Comparison of ENCODE assay signal across 29 cellular contexts in the genomic region with DNA sequence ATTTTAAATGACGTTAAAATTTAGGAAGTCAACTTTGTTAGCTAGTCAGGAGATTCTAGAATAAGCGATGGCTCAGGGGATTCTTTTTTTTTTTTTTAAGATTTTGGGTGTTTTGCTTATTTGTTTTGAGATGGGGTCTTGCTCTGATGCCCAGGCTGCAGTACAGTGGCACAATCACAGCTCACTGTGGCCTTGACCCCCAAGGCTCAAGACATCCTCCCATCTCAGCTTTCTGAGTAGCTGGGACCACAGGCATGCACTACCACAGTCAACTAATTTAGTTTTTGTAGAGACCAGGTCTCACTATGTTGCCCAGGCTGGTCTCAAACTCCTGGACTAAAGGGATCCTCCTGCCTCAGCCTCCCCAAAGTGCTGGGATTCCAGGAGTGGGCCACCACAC.
"Had no signal": no experiment of that assay in that cellular context is flagged by ENCODE, and none has a peak within 500 bp of the region (broad histone marks: within the 10 kb centered on the region; RNA-seq: fewer than 3 reads in every experiment).

No MANE protein-coding gene starts in this region.

- H3K4me1 ChIP-seq: neural progenitor cell, parathyroid adenoma, testis had no signal

- DNase-seq: islet precursor cell; left ventricle myocardium inferior; mesendoderm; naive B cell; natural killer cell; nephron progenitor cell; occipital lobe; stimulated activated CD4-positive, alpha-beta T cell treated with anti-CD3 and anti-CD28 coated beads, Interleukin-12 subunit alpha, Interleukin-12 subunit beta, amount 100 ng/mL, for 4 hours; stimulated activated CD4-positive, alpha-beta T cell treated with anti-CD3 and anti-CD28 coated beads, Interleukin-15, amount 100 ng/mL, for 24 hours; stimulated activated CD4-positive, alpha-beta T cell treated with anti-CD3 and anti-CD28 coated beads, Interleukin-2, amount 100 ng/mL, for 24 hours; stimulated activated CD4-positive, alpha-beta T cell treated with anti-CD3 and anti-CD28 coated beads, Interleukin-4, amount 100 ng/mL, for 1 hour; stimulated activated naive B cell treated with anti-CD40 and anti-IgM and Interleukin-4, amounts not matched to agents 10 μg/mL and 1 μg/mL and 100 μg/mL, for 72 hours; stimulated activated naive CD8-positive, alpha-beta T cell treated with anti-CD3 and anti-CD28 coated beads, Interleukin-15, Interleukin-2, amounts not matched to agents 100 U/mL and 50 U/mL, for 24 hours; stomach; testis; thyroid gland; transverse colon; upper lobe of right lung had no signal

- H3K4me2 ChIP-seq: hepatocyte, neural progenitor cell had no signal

- H3K4me1 Mint-ChIP-seq: neural progenitor cell had no signal

- H3K36me3 Mint-ChIP-seq: naive B cell, natural killer cell had no signal

- H3K27me3 ChIP-seq: hepatocyte, neural progenitor cell, neutrophil, right atrium auricular region, stomach, testis, thyroid gland, transverse colon, upper lobe of right lung had no signal

- FAIRE-seq: urothelium cell line had no signal

- H3K27ac ChIP-seq: hepatocyte, left ventricle myocardium inferior, neural progenitor cell, neutrophil, parathyroid adenoma, right atrium auricular region, skin epidermis, stomach, testis, thyroid gland, transverse colon, upper lobe of right lung had no signal

- H3K27ac Mint-ChIP-seq: mesothelial cell of epicardium; naive B cell; natural killer cell; nephron progenitor cell; neural progenitor cell; progenitor cell of endocrine pancreas; stimulated activated naive B cell treated with anti-CD40 and anti-IgM and Interleukin-4, amounts not matched to agents 10 μg/mL and 1 μg/mL and 100 μg/mL, for 72 hours had no signal

- H2AFZ ChIP-seq: hepatocyte, neural progenitor cell, parathyroid adenoma had no signal

- H3K4me3 Mint-ChIP-seq: mesothelial cell of epicardium; naive B cell; natural killer cell; nephron progenitor cell; neural progenitor cell; stimulated activated naive B cell treated with anti-CD40 and anti-IgM and Interleukin-4, amounts not matched to agents 10 μg/mL and 1 μg/mL and 100 μg/mL, for 72 hours had no signal

- H3K36me3 ChIP-seq: neural progenitor cell, neutrophil, right atrium auricular region had no signal

- H3K9ac ChIP-seq: neural progenitor cell, parathyroid adenoma had no signal

- H3K4me3 ChIP-seq: hepatocyte, left ventricle myocardium inferior, lung, neural progenitor cell, right atrium auricular region, skin epidermis, stomach, testis, thyroid gland, transverse colon, upper lobe of right lung had no signal

- ATAC-seq: natural killer cell; sciatic nerve; stimulated activated naive B cell treated with anti-CD40 and anti-IgM and Interleukin-4, amounts not matched to agents 10 μg/mL and 1 μg/mL and 100 μg/mL, for 72 hours; stimulated activated naive CD8-positive, alpha-beta T cell treated with anti-CD3 and anti-CD28 coated beads, Interleukin-15, Interleukin-2, amounts not matched to agents 100 U/mL and 50 U/mL, for 24 hours; upper lobe of right lung had no signal

- H3K9me3 Mint-ChIP-seq: mesothelial cell of epicardium; naive B cell; natural killer cell; stimulated activated naive B cell treated with anti-CD40 and anti-IgM and Interleukin-4, amounts not matched to agents 10 μg/mL and 1 μg/mL and 100 μg/mL, for 72 hours had no signal

- H3K9me3 ChIP-seq: left ventricle myocardium inferior, neutrophil, right atrium auricular region, stomach, testis, thyroid gland, transverse colon, upper lobe of right lung had no signal

- H3K27me3 Mint-ChIP-seq: naive B cell; progenitor cell of endocrine pancreas; stimulated activated naive B cell treated with anti-CD40 and anti-IgM and Interleukin-4, amounts not matched to agents 10 μg/mL and 1 μg/mL and 100 μg/mL, for 72 hours had no signal
